Comparison of ENCODE assay signal across 1 cellular context in genomic region chr16:3807425-3808123, GRCh38.
TF ChIP-seq lines count a peak whose summit lies in the region.

No MANE protein-coding gene starts in this region.

TF ChIP-seq in liver, 16 proteins besides CTCF, POLR2A, EP300 and RAD21 (continued from another document):
- no peak for TF ChIP-seq REST (IDR thresholded peaks at IDR 0.05)
- TF ChIP-seq HNF4A (conservative IDR thresholded peaks at IDR 0.05), result peak; percentile 81 to 83
